15 cellular contexts compared by ENCODE assay signal in genomic region chr2:240069846-240070245, GRCh38. TPM values are rescaled to one million over a fixed set of nuclear protein-coding genes. Genes with fewer than 3 reads are reported as not detected.
DNase-seq lines count a peak whose midpoint lies in the region.
"Had no signal": no experiment of that assay in that cellular context is flagged by ENCODE, and none has a peak within 500 bp of the region (broad histone marks: within the 10 kb centered on the region; RNA-seq: fewer than 3 reads in every experiment).

No MANE protein-coding gene starts in this region.

- DNase-seq in EH (ENCODE audit: low read depth) (peak; percentile 2), HPDE6-E6E7 (ENCODE audit: extremely low spot score) (peak; percentile 19), RPMI7951 (ENCODE audit: low read depth) (peak; percentile 9), fibroblast of gingiva (ENCODE audit: low read depth) (peak; percentile 20), foreskin melanocyte (no peak), DMS53 (lab: John Stamatoyannopoulos, UW) (no peak)
- DNase-seq in stimulated activated naive CD4-positive, alpha-beta T cell treated with Interleukin-2 at 50 U/mL for 16 hours (lab: John Stamatoyannopoulos, UW) = no peak
- no peak for DNase-seq in stimulated activated naive CD4-positive, alpha-beta T cell (lab: John Stamatoyannopoulos, UW)
- DNase-seq: ACHN; CD4-positive, CD25-positive, alpha-beta regulatory T cell; DMS79; EL; GDM1 had no signal

RNA-seq across cellular contexts. Expression of gene OR6B3, which starts 16.5 kb away (rescaled TPM):
- not detected in 2 replicates for total RNA-seq in RPMI7951 (2014; rRNA removed; shearing (Covaris generic))
- total RNA-seq: A172; CD4-positive, CD25-positive, alpha-beta regulatory T cell; H1 had no signal

RNA-seq across cellular contexts. Expression of gene OR6B2, which starts 39.6 kb away (rescaled TPM):
- total RNA-seq in RPMI7951 (2014; rRNA removed; shearing (Covaris generic)) = not detected in 2 replicates
- total RNA-seq: A172; CD4-positive, CD25-positive, alpha-beta regulatory T cell; H1 had no signal

RNA-seq across cellular contexts. Expression of gene NDUFA10, which starts 44.7 kb away (rescaled TPM):
- total RNA-seq in RPMI7951 (2014; rRNA removed; shearing (Covaris generic)) = 122 and 145 TPM in 2 replicates

Comparison
In these comparisons a context has a peak if more than half of its experiments do, and no peak if none do; other contexts are left out.
1. DNase-seq: peak in EH (single experiment), HPDE6-E6E7 (single experiment), RPMI7951 (single experiment) and fibroblast of gingiva (single experiment); none in foreskin melanocyte (single experiment), DMS53 (single experiment), stimulated activated naive CD4-positive, alpha-beta T cell treated with Interleukin-2 at 50 U/mL for 16 hours (single experiment) and stimulated activated naive CD4-positive, alpha-beta T cell (0 of 6).